15 cellular contexts compared by ENCODE assay signal in the genomic region with DNA sequence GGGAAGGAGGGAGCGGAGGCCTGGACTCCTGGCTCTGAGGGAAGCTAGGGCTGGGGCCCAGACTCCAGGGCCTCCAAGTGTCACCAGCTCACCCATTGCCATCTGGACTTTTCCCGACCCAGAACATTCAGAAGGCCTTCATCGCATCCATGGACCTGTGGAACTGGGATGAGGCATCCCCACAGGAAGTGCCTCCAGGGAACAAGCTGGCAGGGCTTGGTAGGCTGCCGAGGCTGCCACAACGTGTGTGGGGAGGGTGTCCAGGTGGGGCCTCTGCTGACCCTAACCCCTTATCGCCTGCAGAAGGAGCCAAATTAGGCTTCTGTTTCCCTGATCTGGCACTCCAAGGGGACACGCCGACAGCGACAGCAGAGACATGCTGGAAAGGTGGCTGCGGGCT.
A peak's percentile ranks its signal among the peaks of the same experiment; 100 is the strongest.
DNase-seq lines count a peak whose midpoint lies in the region; ATAC-seq and TF ChIP-seq lines count a peak whose summit lies in the region.
"Had no signal": no experiment of that assay in that cellular context is flagged by ENCODE, and none has a peak within 500 bp of the region (broad histone marks: within the 10 kb centered on the region; RNA-seq: fewer than 3 reads in every experiment).

No MANE protein-coding gene starts in this region.

- peak overlapping the region; percentile 90 for H3K4me3 Mint-ChIP-seq in memory B cell

- DNase-seq in EL (peak; percentile 19), memory B cell (ENCODE audit: low spot score in 2 of 2) (no peak), erythroblast (lab: John Stamatoyannopoulos, UW) (no peak)
- DNase-seq: brain microvascular endothelial cell, DMS 273 treated with DMSO at 0.1 percent for 48 hours, KBM-7, kidney glomerular epithelial cell, NCI-H226 had no signal

- ATAC-seq in memory B cell (ENCODE audit: low read depth) = no peak
- no peak for ATAC-seq in HG03342 (IDR thresholded peaks at IDR 0.05; ENCODE audit: unreplicated experiment)
- ATAC-seq in GM19395 (IDR thresholded peaks at IDR 0.05; ENCODE audit: unreplicated experiment) = no peak
- ATAC-seq in GM18505 (IDR thresholded peaks at IDR 0.05; ENCODE audit: unreplicated experiment) = no peak
- ATAC-seq: pancreas had no signal

- H3K9me3 ChIP-seq in BLaER1 = no peaks in the 10 kb centered on the region
- H3K9me3 ChIP-seq: pancreas, suprapubic skin had no signal

- peak overlapping the region; percentile 38 for H3K27ac Mint-ChIP-seq in memory B cell

- peaks cover 5% of the 10 kb centered on the region for H3K36me3 Mint-ChIP-seq in memory B cell

- H3K4me1 ChIP-seq in BLaER1 = peaks cover 51% of the 10 kb centered on the region

- H3K27me3 ChIP-seq in BLaER1 = no peaks in the 10 kb centered on the region
- H3K27me3 ChIP-seq: brain microvascular endothelial cell, pancreas, suprapubic skin had no signal

- no peaks in the 10 kb centered on the region for H4K20me1 ChIP-seq in BLaER1

- no peaks in the 10 kb centered on the region for H3K9me3 Mint-ChIP-seq in memory B cell

- H3K27ac ChIP-seq in BLaER1 (no peak overlapping the region), VCaP (peak overlapping the region; percentile 92)
- H3K27ac ChIP-seq: brain microvascular endothelial cell had no signal

- H3K9ac ChIP-seq in BLaER1 = no peak overlapping the region

- H3K27me3 Mint-ChIP-seq in memory B cell = no peaks in the 10 kb centered on the region

- TF ChIP-seq POLR2A in GM18505 (IDR thresholded peaks at IDR 0.05; ENCODE audit: borderline replicate concordance, extremely low read depth, insufficient read depth, insufficient read length) (no peak), erythroblast (IDR thresholded peaks at IDR 0.05; ENCODE audit: low read length) (no peak)

- no peak for TF ChIP-seq CTCF in VCaP (conservative IDR thresholded peaks at IDR 0.05)

- peaks cover 20% of the 10 kb centered on the region for H3K4me1 Mint-ChIP-seq in memory B cell

- H3K36me3 ChIP-seq in BLaER1 = peaks cover 13% of the 10 kb centered on the region

- H3K4me2 ChIP-seq in BLaER1 = peak overlapping the region; percentile 93

- no peak overlapping the region for H3K4me3 ChIP-seq in BLaER1
